In the genomic region with DNA sequence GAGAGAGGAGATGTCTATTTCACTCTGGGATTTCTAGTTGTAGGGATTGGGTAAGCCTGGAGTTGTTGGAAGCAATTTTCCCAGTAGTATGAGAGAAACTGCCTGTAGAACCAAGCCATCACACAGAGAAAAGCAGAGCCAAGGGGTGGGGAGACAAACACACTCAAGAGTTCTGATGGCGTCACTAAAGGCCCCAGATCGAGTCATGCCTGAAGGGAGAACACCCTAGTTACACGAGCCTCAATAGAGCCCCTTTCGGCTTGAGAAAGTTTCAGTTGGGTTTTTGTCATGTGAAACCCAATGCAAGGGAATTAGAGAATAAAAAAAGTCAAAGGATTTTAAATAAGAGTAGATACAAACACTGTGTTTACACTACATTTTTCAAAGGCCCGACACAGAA, we compare ENCODE assay signal across 1 cellular context.
TF ChIP-seq lines count a peak whose summit lies in the region.

No MANE protein-coding gene starts in this region.

TF ChIP-seq in H1, 55 proteins besides CTCF, POLR2A, EP300 and RAD21 (continued from another document):
- TF ChIP-seq, protein P1, sequence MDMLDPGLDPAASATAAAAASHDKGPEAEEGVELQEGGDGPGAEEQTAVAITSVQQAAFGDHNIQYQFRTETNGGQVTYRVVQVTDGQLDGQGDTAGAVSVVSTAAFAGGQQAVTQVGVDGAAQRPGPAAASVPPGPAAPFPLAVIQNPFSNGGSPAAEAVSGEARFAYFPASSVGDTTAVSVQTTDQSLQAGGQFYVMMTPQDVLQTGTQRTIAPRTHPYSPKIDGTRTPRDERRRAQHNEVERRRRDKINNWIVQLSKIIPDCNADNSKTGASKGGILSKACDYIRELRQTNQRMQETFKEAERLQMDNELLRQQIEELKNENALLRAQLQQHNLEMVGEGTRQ (IDR thresholded peaks at IDR 0.05; ENCODE audit: low read length): no peak
- TF ChIP-seq RBBP5 (IDR thresholded peaks at IDR 0.05; ENCODE audit: borderline replicate concordance, low read depth, low read length) (no peak), SAP30 (IDR thresholded peaks at IDR 0.05; ENCODE audit: insufficient read depth, insufficient replicate concordance, low read length) (no peak)
TF ChIP-seq in H1: peak in this region for 0.
